1 cellular context compared by ENCODE assay signal in the genomic region with DNA sequence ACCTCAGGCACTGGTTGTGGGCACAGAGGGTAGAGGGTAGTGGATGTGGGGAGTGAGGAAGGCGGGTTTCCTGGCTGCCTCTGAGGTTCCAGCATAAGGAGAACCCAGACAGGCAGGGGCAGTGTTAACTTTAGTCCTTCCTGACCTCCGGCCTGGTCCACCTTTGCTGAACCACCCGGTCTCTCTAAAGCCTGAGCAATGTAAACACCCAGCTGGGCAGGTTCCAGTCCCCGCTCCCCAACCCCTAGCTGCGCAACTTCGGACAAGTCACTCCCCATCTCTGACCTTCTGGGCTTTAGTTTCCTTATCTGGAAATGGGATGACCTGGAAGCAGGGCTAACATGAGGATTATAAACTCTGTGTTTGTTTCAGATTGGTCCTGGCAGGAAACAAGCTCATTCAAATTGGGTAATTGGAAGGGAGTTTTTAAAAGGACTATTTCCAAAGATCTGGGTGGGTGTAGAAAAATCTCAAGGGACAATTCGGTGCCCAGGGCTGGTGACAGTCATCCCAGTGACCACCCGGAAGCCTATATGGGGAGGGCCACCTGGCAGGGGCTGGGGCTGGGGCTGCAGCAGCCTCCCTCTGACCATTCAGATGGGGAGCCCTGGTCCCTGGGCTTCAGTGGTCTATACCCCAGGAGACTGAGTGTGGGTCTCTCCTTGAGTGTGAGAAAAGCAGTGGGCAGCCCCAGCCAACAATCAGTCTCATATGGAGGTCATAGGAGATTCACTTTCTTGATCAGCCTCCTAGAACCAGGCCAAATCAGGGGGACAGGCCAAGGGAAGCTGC.
TF ChIP-seq lines count a peak whose summit lies in the region.

No MANE protein-coding gene starts in this region.

TF ChIP-seq in HepG2, 621 proteins besides CTCF, POLR2A, EP300 and RAD21 (continued from another document):
- TF ChIP-seq, protein P1, sequence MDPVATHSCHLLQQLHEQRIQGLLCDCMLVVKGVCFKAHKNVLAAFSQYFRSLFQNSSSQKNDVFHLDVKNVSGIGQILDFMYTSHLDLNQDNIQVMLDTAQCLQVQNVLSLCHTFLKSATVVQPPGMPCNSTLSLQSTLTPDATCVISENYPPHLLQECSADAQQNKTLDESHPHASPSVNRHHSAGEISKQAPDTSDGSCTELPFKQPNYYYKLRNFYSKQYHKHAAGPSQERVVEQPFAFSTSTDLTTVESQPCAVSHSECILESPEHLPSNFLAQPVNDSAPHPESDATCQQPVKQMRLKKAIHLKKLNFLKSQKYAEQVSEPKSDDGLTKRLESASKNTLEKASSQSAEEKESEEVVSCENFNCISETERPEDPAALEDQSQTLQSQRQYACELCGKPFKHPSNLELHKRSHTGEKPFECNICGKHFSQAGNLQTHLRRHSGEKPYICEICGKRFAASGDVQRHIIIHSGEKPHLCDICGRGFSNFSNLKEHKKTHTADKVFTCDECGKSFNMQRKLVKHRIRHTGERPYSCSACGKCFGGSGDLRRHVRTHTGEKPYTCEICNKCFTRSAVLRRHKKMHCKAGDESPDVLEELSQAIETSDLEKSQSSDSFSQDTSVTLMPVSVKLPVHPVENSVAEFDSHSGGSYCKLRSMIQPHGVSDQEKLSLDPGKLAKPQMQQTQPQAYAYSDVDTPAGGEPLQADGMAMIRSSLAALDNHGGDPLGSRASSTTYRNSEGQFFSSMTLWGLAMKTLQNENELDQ (CRISPR knock-in tag; IDR thresholded peaks at IDR 0.05; ENCODE audit: borderline replicate concordance): no peak
- TF ChIP-seq U2AF2 (IDR thresholded peaks at IDR 0.05; ENCODE audit: low read depth, low read length) (no peak), ZNF782 (CRISPR knock-in tag; IDR thresholded peaks at IDR 0.05; ENCODE audit: borderline replicate concordance) (no peak), ZNF749 (CRISPR knock-in tag; IDR thresholded peaks at IDR 0.05; ENCODE audit: borderline replicate concordance) (no peak)
- TF ChIP-seq, protein P2, sequence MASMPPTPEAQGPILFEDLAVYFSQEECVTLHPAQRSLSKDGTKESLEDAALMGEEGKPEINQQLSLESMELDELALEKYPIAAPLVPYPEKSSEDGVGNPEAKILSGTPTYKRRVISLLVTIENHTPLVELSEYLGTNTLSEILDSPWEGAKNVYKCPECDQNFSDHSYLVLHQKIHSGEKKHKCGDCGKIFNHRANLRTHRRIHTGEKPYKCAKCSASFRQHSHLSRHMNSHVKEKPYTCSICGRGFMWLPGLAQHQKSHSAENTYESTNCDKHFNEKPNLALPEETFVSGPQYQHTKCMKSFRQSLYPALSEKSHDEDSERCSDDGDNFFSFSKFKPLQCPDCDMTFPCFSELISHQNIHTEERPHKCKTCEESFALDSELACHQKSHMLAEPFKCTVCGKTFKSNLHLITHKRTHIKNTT (CRISPR knock-in tag; IDR thresholded peaks at IDR 0.05): no peak
